10 cellular contexts compared by ENCODE assay signal in the genomic region with DNA sequence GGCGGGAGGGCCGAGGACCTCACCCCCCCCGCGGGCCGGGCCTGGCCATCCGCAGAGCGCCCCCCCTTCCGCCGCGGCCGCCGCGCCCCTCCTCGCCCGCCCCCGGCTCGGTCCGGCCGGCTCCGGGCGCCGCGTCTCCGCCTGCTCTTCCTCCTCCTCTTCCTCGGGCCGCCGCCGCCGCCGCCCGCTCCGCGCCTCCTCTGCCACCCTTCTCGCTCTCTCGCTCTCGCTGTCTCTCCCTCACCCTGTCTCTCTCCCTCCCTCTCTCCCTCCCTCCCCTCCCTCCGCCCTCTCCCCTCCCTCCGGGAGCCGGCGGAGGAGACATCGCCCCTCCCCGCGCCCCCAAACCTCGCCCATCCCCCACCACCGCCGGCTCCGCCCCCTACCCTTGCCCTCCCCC. TPM values are rescaled to one million over a fixed set of nuclear protein-coding genes. Genes with fewer than 3 reads are reported as not detected.
DNase-seq lines count a peak whose midpoint lies in the region; ATAC-seq and TF ChIP-seq lines count a peak whose summit lies in the region.
"Had no signal": no experiment of that assay in that cellular context is flagged by ENCODE, and none has a peak within 500 bp of the region (broad histone marks: within the 10 kb centered on the region; RNA-seq: fewer than 3 reads in every experiment).

TSS of gene SHANK1 (minus strand) at position 237 of the 400 bp plus-strand sequence. CDS start 2,883 bp downstream, outside the sequence.

- intact Hi-C loops in left ventricle myocardium inferior (cut with micrococcal nuclease), result no loop called here
- intact Hi-C loops in Right ventricle myocardium inferior (cut with DNase I), result no loop called here

- H3K9me3 ChIP-seq in left ventricle myocardium inferior (replicated peaks), result no peaks in the 10 kb centered on the region
- H3K9me3 ChIP-seq in mesodermal cell (ENCODE audit: control insufficient read depth, low read length), result peaks cover 3% of the 10 kb centered on the region

- WGBS in mesodermal cell (ENCODE audit: insufficient coverage in 2 of 2), 2 experiments, result 29 to 48% methylated on average over 10 to 24 of the region's 47 CpGs
- 1% methylated on average over 40 of the region's 47 CpGs for WGBS in urinary bladder

- H3K36me3 ChIP-seq in left ventricle myocardium inferior (no peaks in the 10 kb centered on the region), mesodermal cell (ENCODE audit: control insufficient read depth, insufficient read depth, low read length) (no peaks in the 10 kb centered on the region), urinary bladder (ENCODE audit: insufficient read depth) (no peaks in the 10 kb centered on the region)

- H3K27ac ChIP-seq in left ventricle myocardium inferior (replicated peaks), result no peak within 1 kb of the TSS
- H3K27ac ChIP-seq in mesodermal cell (ENCODE audit: low read depth, low read length, severe bottlenecking), result no peak within 1 kb of the TSS
- no peak within 1 kb of the TSS for H3K27ac ChIP-seq in urinary bladder (ENCODE audit: low read depth)

- TF ChIP-seq CTCF in left ventricle myocardium inferior (IDR thresholded peaks at IDR 0.05; ENCODE audit: borderline replicate concordance), result no peak
- no peak for TF ChIP-seq CTCF in astrocyte of the spinal cord (IDR thresholded peaks at IDR 0.05; ENCODE audit: low read depth, low read length)

- no peak for ATAC-seq in Right ventricle myocardium inferior
- ATAC-seq: sciatic nerve had no signal

- no peak for DNase-seq in left ventricle myocardium inferior
- DNase-seq in Right ventricle myocardium inferior (ENCODE audit: missing footprints), result no peak
- DNase-seq in astrocyte of the spinal cord (ENCODE audit: low read depth, low spot score), result no peak
- DNase-seq in activated naive CD4-positive, alpha-beta T cell (lab: John Stamatoyannopoulos, UW), result no peak
- no peak for DNase-seq in DMS153 (lab: John Stamatoyannopoulos, UW)
- no peak for DNase-seq in COLO668 (lab: John Stamatoyannopoulos, UW; ENCODE audit: unreplicated experiment)
- DNase-seq: NCI-H1048 had no signal

- peaks cover 95% of the 10 kb centered on the region for H3K27me3 ChIP-seq in left ventricle myocardium inferior (ENCODE audit: low read depth)

- H3K4me1 ChIP-seq in left ventricle myocardium inferior (peaks cover 26% of the 10 kb centered on the region), mesodermal cell (ENCODE audit: control insufficient read depth, insufficient read depth, low read length, poor library complexity, severe bottlenecking) (peaks cover 3% of the 10 kb centered on the region), urinary bladder (ENCODE audit: insufficient read depth) (peaks cover 2% of the 10 kb centered on the region)

- H3K4me3 ChIP-seq in left ventricle myocardium inferior, result peak within 1 kb of the TSS; percentile 58
- peak within 1 kb of the TSS; percentile 4 for H3K4me3 ChIP-seq in astrocyte of the spinal cord (ENCODE audit: low read depth, low read length)
- peak within 1 kb of the TSS; percentile 39 for H3K4me3 ChIP-seq in mesodermal cell (ENCODE audit: extremely low read depth, insufficient read depth, low read length, poor library complexity, severe bottlenecking)
- peak within 1 kb of the TSS; percentile 35 for H3K4me3 ChIP-seq in urinary bladder (ENCODE audit: low read depth, low read length)

- in situ Hi-C loops in astrocyte of the spinal cord (cut with HindIII; ENCODE audit: low sequenced_read_pairs), result no loop called here

RNA-seq across cellular contexts. Expression of gene SHANK1, which starts in this region (rescaled TPM):
- total RNA-seq in left ventricle myocardium inferior (0.25 TPM), Right ventricle myocardium inferior (0.22 TPM), urinary bladder (4.3 TPM)
- 6.7 TPM for polyA plus RNA-seq in mesodermal cell (2013, experiment 1 of 2)
- polyA plus RNA-seq in mesodermal cell (2013, experiment 2 of 2), result 5.3 TPM
- polyA plus RNA-seq in urinary bladder, result 0.60 TPM

Comparison
In these comparisons a context has a peak if more than half of its experiments do, and no peak if none do; other contexts are left out.
1. H3K4me3 ChIP-seq: peak in every context shown above with its lines; median percentile 58 in left ventricle myocardium inferior; 39 in mesodermal cell; 35 in urinary bladder; 4 in astrocyte of the spinal cord.